In genomic region chr7:19948160-19948559, GRCh38 we compare ENCODE assay signal across 7 cellular contexts.
"Had no signal": no experiment of that assay in that cellular context is flagged by ENCODE, and none has a peak within 500 bp of the region (broad histone marks: within the 10 kb centered on the region; RNA-seq: fewer than 3 reads in every experiment).

No MANE protein-coding gene starts in this region.

- DNase-seq: IMR-90, KBM-7, KG1 had no signal

- H3K4me2 ChIP-seq: KMS-11 had no signal

- H3K27ac ChIP-seq: HL-60, KMS-11 had no signal

- ATAC-seq: HepG2 had no signal

- H3K9ac ChIP-seq: KMS-11 had no signal

- FAIRE-seq: HepG2, HTR-8/SVneo had no signal
